Comparison of ENCODE assay signal across 14 cellular contexts in the genomic region with DNA sequence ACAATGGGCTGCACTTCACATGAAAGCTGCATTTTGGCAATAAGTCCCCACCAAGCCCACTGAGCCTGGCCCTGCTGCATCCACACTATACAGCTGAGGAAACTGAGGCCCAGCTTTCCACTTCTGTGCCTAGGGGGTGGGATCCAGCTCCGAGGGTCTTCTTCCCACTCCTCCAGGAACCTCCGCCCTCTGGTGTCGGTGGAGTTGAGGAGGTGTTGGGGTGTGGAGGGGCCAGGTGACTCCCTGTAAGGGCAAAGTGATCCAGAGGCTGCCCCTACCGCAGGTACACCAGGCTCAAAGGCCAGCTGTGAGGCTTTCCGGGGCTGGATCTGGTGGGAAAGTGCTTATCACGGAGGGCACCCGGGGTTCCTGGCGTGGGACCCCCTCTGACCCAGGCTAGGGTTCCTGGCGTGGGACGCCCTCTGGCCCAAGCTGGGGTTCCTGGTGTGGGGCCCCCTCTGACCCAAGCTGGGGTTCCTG.
DNase-seq lines count a peak whose midpoint lies in the region; ATAC-seq and TF ChIP-seq lines count a peak whose summit lies in the region.
"Had no signal": no experiment of that assay in that cellular context is flagged by ENCODE, and none has a peak within 500 bp of the region (broad histone marks: within the 10 kb centered on the region; RNA-seq: fewer than 3 reads in every experiment).

No MANE protein-coding gene starts in this region.

- H3K4me1 ChIP-seq in right atrium auricular region = no peaks in the 10 kb centered on the region
- H3K4me1 ChIP-seq in RWPE2 (ENCODE audit: insufficient read depth, poor library complexity, severe bottlenecking) = no peaks in the 10 kb centered on the region
- H3K4me1 ChIP-seq in upper lobe of right lung = no peaks in the 10 kb centered on the region
- no peaks in the 10 kb centered on the region for H3K4me1 ChIP-seq in Karpas-422 (ENCODE audit: low read length)
- H3K4me1 ChIP-seq: A549 had no signal

- no peaks in the 10 kb centered on the region for H3K36me3 ChIP-seq in right atrium auricular region
- H3K36me3 ChIP-seq in RWPE2 (ENCODE audit: low read depth) = no peaks in the 10 kb centered on the region
- no peaks in the 10 kb centered on the region for H3K36me3 ChIP-seq in upper lobe of right lung
- H3K36me3 ChIP-seq in Karpas-422 (ENCODE audit: insufficient read depth, low read length) = no peaks in the 10 kb centered on the region
- H3K36me3 ChIP-seq: SJCRH30 had no signal

- no peak overlapping the region for H3K9ac ChIP-seq in Karpas-422 (ENCODE audit: low read length)

- intact Hi-C loops in cardiac septum (cut with DNase I) (no loop called here), upper lobe of right lung (cut with DNase I) (no loop called here)

- H3K27me3 ChIP-seq in right atrium auricular region (no peaks in the 10 kb centered on the region), RWPE2 (ENCODE audit: insufficient read depth, poor library complexity, severe bottlenecking) (no peaks in the 10 kb centered on the region), upper lobe of right lung (no peaks in the 10 kb centered on the region), Karpas-422 (ENCODE audit: low read length) (no peaks in the 10 kb centered on the region)
- H3K27me3 ChIP-seq: SJCRH30 had no signal

- H2AFZ ChIP-seq in Karpas-422 (ENCODE audit: low read length) = no peak overlapping the region

- ATAC-seq in RWPE2 (ENCODE audit: low read depth) (no peak), upper lobe of right lung (no peak)
- ATAC-seq: A549 had no signal

- peak; percentile 56 for DNase-seq in cardiac septum (ENCODE audit: low spot score)
- no peak for DNase-seq in right atrium auricular region (ENCODE audit: low spot score)
- DNase-seq in RWPE2 (ENCODE audit: low spot score) = peak; percentile 55
- peak; percentile 86 for DNase-seq in mesenteric fat pad (ENCODE audit: low spot score)
- DNase-seq in upper lobe of right lung = peak; percentile 60
- DNase-seq in Karpas-422 = no peak
- no peak for DNase-seq in NCI-H2081 treated with DMSO at 0.1 percent for 48 hours (lab: John Stamatoyannopoulos, UW)
- DNase-seq: C1 segment of cervical spinal cord, DMS79 treated with DMSO at 0.1 percent for 48 hours, NCI-H1105, NCI-H510A, NCI-H774 had no signal

- H3K27ac ChIP-seq in right atrium auricular region = no peak overlapping the region
- H3K27ac ChIP-seq in RWPE2 (ENCODE audit: poor library complexity, severe bottlenecking) = no peak overlapping the region
- H3K27ac ChIP-seq in upper lobe of right lung = no peak overlapping the region
- H3K27ac ChIP-seq in Karpas-422 (ENCODE audit: low read length) = no peak overlapping the region
- H3K27ac ChIP-seq: A549, SJCRH30 had no signal

- H3K79me2 ChIP-seq in Karpas-422 (ENCODE audit: low read length) = no peaks in the 10 kb centered on the region

- no peaks in the 10 kb centered on the region for H3K9me2 ChIP-seq in Karpas-422 (replicated peaks; ENCODE audit: insufficient read depth, low read length)

- TF ChIP-seq CTCF in right atrium auricular region (IDR thresholded peaks at IDR 0.05) = no peak
- TF ChIP-seq CTCF in RWPE2 (IDR thresholded peaks at IDR 0.05; ENCODE audit: poor library complexity, severe bottlenecking) = no peak
- no peak for TF ChIP-seq CTCF in upper lobe of right lung (IDR thresholded peaks at IDR 0.05)

- no peak overlapping the region for H3K4me2 ChIP-seq in Karpas-422 (ENCODE audit: low read depth, low read length, poor library complexity, severe bottlenecking)
- H3K4me2 ChIP-seq: A549 had no signal

- no peaks in the 10 kb centered on the region for H4K20me1 ChIP-seq in Karpas-422 (ENCODE audit: insufficient read depth, low read depth, low read length)

- no peak overlapping the region for H3K4me3 ChIP-seq in right atrium auricular region
- no peak overlapping the region for H3K4me3 ChIP-seq in RWPE2 (ENCODE audit: severe bottlenecking)
- H3K4me3 ChIP-seq in upper lobe of right lung = no peak overlapping the region
- H3K4me3 ChIP-seq in Karpas-422 (ENCODE audit: low read length) = no peak overlapping the region
- H3K4me3 ChIP-seq: A549, SJCRH30 had no signal

- H3K9me3 ChIP-seq in right atrium auricular region (no peaks in the 10 kb centered on the region), RWPE2 (ENCODE audit: severe bottlenecking) (no peaks in the 10 kb centered on the region), upper lobe of right lung (no peaks in the 10 kb centered on the region), Karpas-422 (ENCODE audit: low read length) (no peaks in the 10 kb centered on the region)
- H3K9me3 ChIP-seq: A549 had no signal

Comparison
In these comparisons a context has a peak if more than half of its experiments do, and no peak if none do; other contexts are left out.
1. DNase-seq: peak in cardiac septum (single experiment), RWPE2 (single experiment), mesenteric fat pad (single experiment) and upper lobe of right lung (single experiment); none in right atrium auricular region (single experiment), Karpas-422 (single experiment) and NCI-H2081 treated with DMSO at 0.1 percent for 48 hours (single experiment).